ENCODE assay signal across 11 cellular contexts in genomic region chr7:100885440-100886141, GRCh38. TPM values are rescaled to one million over a fixed set of nuclear protein-coding genes. Genes with fewer than 3 reads are reported as not detected.
DNase-seq lines count a peak whose midpoint lies in the region; ATAC-seq and TF ChIP-seq lines count a peak whose summit lies in the region.
"Had no signal": no experiment of that assay in that cellular context is flagged by ENCODE, and none has a peak within 500 bp of the region (broad histone marks: within the 10 kb centered on the region; RNA-seq: fewer than 3 reads in every experiment).

No MANE protein-coding gene starts in this region.

- H3K4me3 ChIP-seq in A673 (ENCODE audit: low read depth, low read length, poor library complexity, severe bottlenecking): no peak overlapping the region
- H3K4me3 ChIP-seq: GM12878 had no signal

- TF ChIP-seq CTCF in neural crest cell (conservative IDR thresholded peaks at IDR 0.05) (no peak), A673 (conservative IDR thresholded peaks at IDR 0.05; ENCODE audit: low read depth, low read length) (no peak)

- no peaks in the 10 kb centered on the region for H3K9me3 Mint-ChIP-seq in activated T-cell treated with anti-CD3 and anti-CD28 coated beads, Interleukin-2, amount 50 U/mL, for 4 hours
- H3K9me3 Mint-ChIP-seq in activated CD8-positive, alpha-beta T cell treated with anti-CD3 and anti-CD28 coated beads, Interleukin-2, amount 10 ng/mL, durations not matched to agents 7 days and 5 days (ENCODE audit: insufficient read depth): no peaks in the 10 kb centered on the region
- H3K9me3 Mint-ChIP-seq in neural crest cell: no peaks in the 10 kb centered on the region
- H3K9me3 Mint-ChIP-seq: stimulated activated memory B cell treated with anti-CD40 and anti-IgM and Interleukin-4, amounts not matched to agents 10 μg/mL and 1 μg/mL and 100 μg/mL, for 72 hours; T-helper 1 cell treated with Interleukin-12 subunit alpha and Interleukin-12 subunit beta and Interleukin-4 antibody, amounts not matched to agents 30 μg/mL and 1 μg/mL, for 36 hours had no signal

- POLR2A ChIA-PET in activated CD8-positive, alpha-beta T cell treated with anti-CD3 and anti-CD28 coated beads, Interleukin-2, amount 10 ng/mL, durations not matched to agents 7 days and 5 days (lab: Charles Lee): interaction anchor here (2.6 to 5.4 kb wide), 2 partner anchors 9 to 10 kb away, joined by 8 to 115 read pairs; partner anchors contain the start of gene SRRT
- POLR2A ChIA-PET in A673 (lab: Charles Lee; ENCODE audit: low non-redundant PET): no interaction called here

- intact Hi-C loops in A673 (cut with micrococcal nuclease; ENCODE audit: unreplicated experiment): no loop called here

- peaks cover 69% of the 10 kb centered on the region for H3K36me3 Mint-ChIP-seq in activated T-cell treated with anti-CD3 and anti-CD28 coated beads, Interleukin-2, amount 50 U/mL, for 4 hours (ENCODE audit: insufficient read depth)
- peaks cover 73% of the 10 kb centered on the region for H3K36me3 Mint-ChIP-seq in activated CD8-positive, alpha-beta T cell treated with anti-CD3 and anti-CD28 coated beads, Interleukin-2, amount 10 ng/mL, durations not matched to agents 7 days and 5 days (ENCODE audit: low read depth)
- H3K36me3 Mint-ChIP-seq in neural crest cell (ENCODE audit: low read depth): peaks cover 30% of the 10 kb centered on the region

- H3K27ac ChIP-seq in A673 (ENCODE audit: low read depth, low read length, poor library complexity, severe bottlenecking): no peak overlapping the region

- peak overlapping the region; percentile 22 for H3K4me3 Mint-ChIP-seq in activated T-cell treated with anti-CD3 and anti-CD28 coated beads, Interleukin-2, amount 50 U/mL, for 4 hours
- H3K4me3 Mint-ChIP-seq in activated CD8-positive, alpha-beta T cell treated with anti-CD3 and anti-CD28 coated beads, Interleukin-2, amount 10 ng/mL, durations not matched to agents 7 days and 5 days: no peak overlapping the region
- peak overlapping the region; percentile 69 for H3K4me3 Mint-ChIP-seq in neural crest cell
- H3K4me3 Mint-ChIP-seq: stimulated activated memory B cell treated with anti-CD40 and anti-IgM and Interleukin-4, amounts not matched to agents 10 μg/mL and 1 μg/mL and 100 μg/mL, for 72 hours; T-helper 1 cell treated with Interleukin-12 subunit alpha and Interleukin-12 subunit beta and Interleukin-4 antibody, amounts not matched to agents 30 μg/mL and 1 μg/mL, for 36 hours had no signal

- H3K36me3 ChIP-seq in A673 (ENCODE audit: insufficient read depth, low read length, poor library complexity, severe bottlenecking): peaks cover 82% of the 10 kb centered on the region

- no peaks in the 10 kb centered on the region for H3K27me3 Mint-ChIP-seq in activated T-cell treated with anti-CD3 and anti-CD28 coated beads, Interleukin-2, amount 50 U/mL, for 4 hours (ENCODE audit: low read depth)
- no peaks in the 10 kb centered on the region for H3K27me3 Mint-ChIP-seq in activated CD8-positive, alpha-beta T cell treated with anti-CD3 and anti-CD28 coated beads, Interleukin-2, amount 10 ng/mL, durations not matched to agents 7 days and 5 days (ENCODE audit: low read depth)
- peaks cover 5% of the 10 kb centered on the region for H3K27me3 Mint-ChIP-seq in neural crest cell (ENCODE audit: low read depth)

- no peak for ATAC-seq in activated T-cell treated with anti-CD3 and anti-CD28 coated beads, Interleukin-2, amount 50 U/mL, for 4 hours
- ATAC-seq in activated CD8-positive, alpha-beta T cell treated with anti-CD3 and anti-CD28 coated beads, Interleukin-2, amount 10 ng/mL, durations not matched to agents 7 days and 5 days: no peak
- ATAC-seq: GM12878; stimulated activated memory B cell treated with anti-CD40 and anti-IgM and Interleukin-4, amounts not matched to agents 10 μg/mL and 1 μg/mL and 100 μg/mL, for 72 hours had no signal

- H3K4me1 Mint-ChIP-seq in activated T-cell treated with anti-CD3 and anti-CD28 coated beads, Interleukin-2, amount 50 U/mL, for 4 hours (ENCODE audit: low read depth): peaks cover 35% of the 10 kb centered on the region
- peaks cover 64% of the 10 kb centered on the region for H3K4me1 Mint-ChIP-seq in activated CD8-positive, alpha-beta T cell treated with anti-CD3 and anti-CD28 coated beads, Interleukin-2, amount 10 ng/mL, durations not matched to agents 7 days and 5 days (ENCODE audit: low read depth)
- H3K4me1 Mint-ChIP-seq in neural crest cell: peaks cover 32% of the 10 kb centered on the region

- CTCF ChIA-PET in activated CD8-positive, alpha-beta T cell treated with anti-CD3 and anti-CD28 coated beads, Interleukin-2, amount 10 ng/mL, durations not matched to agents 7 days and 5 days (lab: Charles Lee): interaction anchor here (2.8 kb wide), 1 partner anchor 10 kb away, joined by 15 read pairs; the partner anchor contains the start of gene SRRT
- CTCF ChIA-PET in A673 (lab: Charles Lee): no interaction called here

- peak overlapping the region; percentile 32 for H3K27ac Mint-ChIP-seq in activated CD8-positive, alpha-beta T cell treated with anti-CD3 and anti-CD28 coated beads, Interleukin-2, amount 10 ng/mL, durations not matched to agents 7 days and 5 days
- no peak overlapping the region for H3K27ac Mint-ChIP-seq in neural crest cell (ENCODE audit: unreplicated experiment)

- no peak for DNase-seq in activated T-cell treated with anti-CD3 and anti-CD28 coated beads, Interleukin-2, amount 50 U/mL, for 4 hours
- no peak for DNase-seq in activated T-cell treated with anti-CD3 and anti-CD28 coated beads for 4 hours
- DNase-seq in activated CD8-positive, alpha-beta T cell treated with anti-CD3 and anti-CD28 coated beads, Interleukin-2, amount 10 ng/mL, durations not matched to agents 7 days and 5 days: no peak
- no peak for DNase-seq in neural crest cell (ENCODE audit: low read depth, low spot score)
- no peak for DNase-seq in A673 (ENCODE audit: low spot score)
- DNase-seq in NCI-H2029 (lab: John Stamatoyannopoulos, UW): no peak
- DNase-seq: NCI-H526 treated with DMSO at 0.1 percent for 48 hours had no signal

- H3K4me1 ChIP-seq in A673 (ENCODE audit: insufficient read depth, low read length, poor library complexity, severe bottlenecking): peaks cover 23% of the 10 kb centered on the region

- no peaks in the 10 kb centered on the region for H3K27me3 ChIP-seq in A673 (replicated peaks; ENCODE audit: insufficient read depth, low read depth, low read length, poor library complexity)

- no peaks in the 10 kb centered on the region for H3K9me3 ChIP-seq in A673 (ENCODE audit: low read depth, low read length, poor library complexity, severe bottlenecking)

- no TSS peak for BruUV-seq in A673 (replicated peaks; lab: Mats Ljungman, UMichigan)

RNA-seq across cellular contexts. Expression of gene UFSP1, which starts 3.9 kb away (rescaled TPM):
- 1 to 10 TPM; 3.7 to 5.1 (median 4.6) TPM for total RNA-seq in activated T-cell treated with anti-CD3 and anti-CD28 coated beads, Interleukin-2, amount 50 U/mL, for 4 hours
- total RNA-seq in activated CD8-positive, alpha-beta T cell treated with anti-CD3 and anti-CD28 coated beads, Interleukin-2, amount 10 ng/mL, durations not matched to agents 7 days and 5 days: 1 to 10 TPM; 2.0 to 3.7 TPM
- total RNA-seq in neural crest cell: 4.4 and 4.6 TPM in 2 replicates
- 4.7 and 5.0 TPM in 2 replicates for total RNA-seq in A673 (2021)

RNA-seq across cellular contexts. Expression of gene ACHE, which starts 10.1 kb away (rescaled TPM):
- under 1 TPM; 0.32 to 0.54 (median 0.35) TPM for total RNA-seq in activated T-cell treated with anti-CD3 and anti-CD28 coated beads, Interleukin-2, amount 50 U/mL, for 4 hours
- not detected for total RNA-seq in activated CD8-positive, alpha-beta T cell treated with anti-CD3 and anti-CD28 coated beads, Interleukin-2, amount 10 ng/mL, durations not matched to agents 7 days and 5 days
- total RNA-seq in neural crest cell (1.7 and 2.0 TPM in 2 replicates), A673 (2021) (0.52 and 0.87 TPM in 2 replicates)
- total RNA-seq: fibroblast of villous mesenchyme had no signal

RNA-seq across cellular contexts. Expression of gene SRRT, which starts 10.7 kb away (rescaled TPM):
- 100 to 1,000 TPM; 406 to 450 (median 436) TPM for total RNA-seq in activated T-cell treated with anti-CD3 and anti-CD28 coated beads, Interleukin-2, amount 50 U/mL, for 4 hours
- total RNA-seq in activated CD8-positive, alpha-beta T cell treated with anti-CD3 and anti-CD28 coated beads, Interleukin-2, amount 10 ng/mL, durations not matched to agents 7 days and 5 days: 100 to 1,000 TPM; 273 to 292 TPM
- total RNA-seq in neural crest cell (330 and 356 TPM in 2 replicates), A673 (2021) (257 and 277 TPM in 2 replicates)

RNA-seq across cellular contexts. Expression of gene TRIP6, which starts 18.4 kb away (rescaled TPM):
- total RNA-seq in activated T-cell treated with anti-CD3 and anti-CD28 coated beads, Interleukin-2, amount 50 U/mL, for 4 hours: 10 to 100 TPM; 44.9 to 47.7 (median 45.4) TPM
- 10 to 100 TPM; 25.5 to 28.6 TPM for total RNA-seq in activated CD8-positive, alpha-beta T cell treated with anti-CD3 and anti-CD28 coated beads, Interleukin-2, amount 10 ng/mL, durations not matched to agents 7 days and 5 days
- total RNA-seq in neural crest cell (34.8 and 39.7 TPM in 2 replicates), A673 (2021) (114 and 140 TPM in 2 replicates)

RNA-seq across cellular contexts. Expression of gene SLC12A9, which starts 33.1 kb away (rescaled TPM):
- 10 to 100 TPM; 22.9 to 31.7 (median 29.6) TPM for total RNA-seq in activated T-cell treated with anti-CD3 and anti-CD28 coated beads, Interleukin-2, amount 50 U/mL, for 4 hours
- total RNA-seq in activated CD8-positive, alpha-beta T cell treated with anti-CD3 and anti-CD28 coated beads, Interleukin-2, amount 10 ng/mL, durations not matched to agents 7 days and 5 days: 10 to 100 TPM; 28.3 to 29.5 TPM
- total RNA-seq in neural crest cell (25.2 and 27.7 TPM in 2 replicates), A673 (2021) (23.8 and 26.1 TPM in 2 replicates)
